Comparison of ENCODE assay signal across 31 cellular contexts in genomic region chr7:82760092-82760491, GRCh38.
A peak's percentile ranks its signal among the peaks of the same experiment; 100 is the strongest.
DNase-seq lines count a peak whose midpoint lies in the region; ATAC-seq and TF ChIP-seq lines count a peak whose summit lies in the region.
"Had no signal": no experiment of that assay in that cellular context is flagged by ENCODE, and none has a peak within 500 bp of the region (broad histone marks: within the 10 kb centered on the region; RNA-seq: fewer than 3 reads in every experiment).

No MANE protein-coding gene starts in this region.

- H3K36me3 Mint-ChIP-seq in natural killer cell, result no peaks in the 10 kb centered on the region
- H3K36me3 Mint-ChIP-seq: activated naive CD4-positive, alpha-beta T cell treated with anti-CD3 and anti-CD28 coated beads, Interleukin-2, amount 50 U/mL, for 72 hours; CD4-positive, CD25-positive, alpha-beta regulatory T cell; IgD-negative memory B cell had no signal

- H3K9ac ChIP-seq in NT2/D1 (ENCODE audit: insufficient read length, low read depth), result no peak overlapping the region

- no peak for TF ChIP-seq CTCF in natural killer cell (IDR thresholded peaks at IDR 0.05)

- no peak overlapping the region for H3K4me3 Mint-ChIP-seq in natural killer cell
- H3K4me3 Mint-ChIP-seq: CD4-positive, CD25-positive, alpha-beta regulatory T cell; IgD-negative memory B cell; neural crest cell; T-helper 2 cell treated with Interferon-gamma antibody and Interleukin-4, amounts not matched to agents 5 μg/mL and 100 μg/mL, for 36 hours had no signal

- H3K9me3 Mint-ChIP-seq in natural killer cell, result peaks cover 7 to 14% of the 10 kb centered on the region in 2 donors
- H3K9me3 Mint-ChIP-seq: neural crest cell; T-helper 2 cell treated with Interferon-gamma antibody and Interleukin-4, amounts not matched to agents 5 μg/mL and 100 μg/mL, for 36 hours had no signal

- H3K27ac Mint-ChIP-seq in natural killer cell, result no peak overlapping the region
- H3K27ac Mint-ChIP-seq: activated naive CD4-positive, alpha-beta T cell treated with anti-CD3 and anti-CD28 coated beads, Interleukin-2, amount 50 U/mL, for 72 hours; CD4-positive, CD25-positive, alpha-beta regulatory T cell; IgD-negative memory B cell; T-helper 2 cell treated with Interferon-gamma antibody and Interleukin-4, amounts not matched to agents 5 μg/mL and 100 μg/mL, for 36 hours had no signal

- H3K27me3 ChIP-seq in NT2/D1 (ENCODE audit: insufficient read depth, insufficient read length), result no peaks in the 10 kb centered on the region
- H3K27me3 ChIP-seq in iPS DF 6.9 (ENCODE audit: control insufficient read depth, insufficient read depth, low read length), result no peaks in the 10 kb centered on the region
- no peaks in the 10 kb centered on the region for H3K27me3 ChIP-seq in right cardiac atrium (ENCODE audit: control insufficient read depth, insufficient read depth)
- H3K27me3 ChIP-seq: esophagus squamous epithelium, foreskin keratinocyte, heart right ventricle, ovary, suprapubic skin, upper lobe of left lung had no signal

- H3K36me3 ChIP-seq in NT2/D1 (ENCODE audit: insufficient read depth, insufficient read length, low read length) (no peaks in the 10 kb centered on the region), iPS DF 6.9 (ENCODE audit: control insufficient read depth, insufficient read depth, low read length) (no peaks in the 10 kb centered on the region)
- H3K36me3 ChIP-seq: esophagus squamous epithelium, heart right ventricle, ovary, suprapubic skin, upper lobe of left lung had no signal

- DNase-seq in NCI-H345 (lab: John Stamatoyannopoulos, UW), result peak; percentile 2
- no peak for DNase-seq in NCI-H345 treated with DMSO at 0.1 percent for 48 hours (lab: John Stamatoyannopoulos, UW; ENCODE audit: unreplicated experiment)
- peak; percentile 30 for DNase-seq in NT2/D1 (ENCODE audit: low read depth, low spot score)
- no peak for DNase-seq in iPS DF 6.9 (ENCODE audit: low read depth, low spot score)
- DNase-seq in right cardiac atrium, result no peak
- no peak for DNase-seq in COR-L47 (lab: John Stamatoyannopoulos, UW)
- no peak for DNase-seq in natural killer cell
- no peak for DNase-seq in DMS153 treated with DMSO at 0.1 percent for 48 hours (lab: John Stamatoyannopoulos, UW; ENCODE audit: unreplicated experiment)
- DNase-seq: activated CD4-positive, alpha-beta T cell treated with anti-CD3 and anti-CD28 coated beads for 4 hours; activated CD8-positive, alpha-beta memory T cell treated with anti-CD3 and anti-CD28 coated beads for 24 hours; activated effector memory CD4-positive, alpha-beta T cell treated with Interleukin-2 at 50 U/mL for 16 hours; amygdala; CD4-positive, CD25-positive, alpha-beta regulatory T cell; esophagus squamous epithelium; foreskin keratinocyte; heart right ventricle; left colon; NCI-H1048; NCI-H187 treated with DMSO at 0.1 percent for 48 hours; NCI-H526; ovary; SHP77 treated with DMSO at 0.1 percent for 48 hours; small intestine; stimulated activated naive CD4-positive, alpha-beta T cell; upper lobe of left lung had no signal

- H3K9me3 ChIP-seq in NT2/D1 (ENCODE audit: insufficient read depth, low read length) (no peaks in the 10 kb centered on the region), iPS DF 6.9 (ENCODE audit: control insufficient read depth, insufficient read depth, low read length) (no peaks in the 10 kb centered on the region), right cardiac atrium (ENCODE audit: control insufficient read depth, low read length) (no peaks in the 10 kb centered on the region)
- H3K9me3 ChIP-seq: esophagus squamous epithelium, heart right ventricle, ovary, suprapubic skin, upper lobe of left lung had no signal

- no peaks in the 10 kb centered on the region for H3K4me1 Mint-ChIP-seq in natural killer cell
- H3K4me1 Mint-ChIP-seq: CD4-positive, CD25-positive, alpha-beta regulatory T cell; IgD-negative memory B cell; neural crest cell had no signal

- no peaks in the 10 kb centered on the region for H3K27me3 Mint-ChIP-seq in natural killer cell (ENCODE audit: low read depth in 2 of 2)
- H3K27me3 Mint-ChIP-seq: CD4-positive, CD25-positive, alpha-beta regulatory T cell; IgD-negative memory B cell had no signal

- H3K4me3 ChIP-seq in NT2/D1 (ENCODE audit: insufficient read length, low read depth), result no peak overlapping the region
- H3K4me3 ChIP-seq in iPS DF 6.9 (ENCODE audit: low read length), result no peak overlapping the region
- no peak overlapping the region for H3K4me3 ChIP-seq in right cardiac atrium (ENCODE audit: low read length)
- H3K4me3 ChIP-seq: esophagus squamous epithelium, GM12878, heart right ventricle, ovary, suprapubic skin, upper lobe of left lung had no signal

- H3K4me1 ChIP-seq in NT2/D1 (ENCODE audit: insufficient read depth, insufficient read length), result no peaks in the 10 kb centered on the region
- H3K4me1 ChIP-seq in iPS DF 6.9 (ENCODE audit: control insufficient read depth, insufficient read depth, low read length), result no peaks in the 10 kb centered on the region
- no peaks in the 10 kb centered on the region for H3K4me1 ChIP-seq in right cardiac atrium (ENCODE audit: control insufficient read depth, insufficient read depth, low read length)
- H3K4me1 ChIP-seq: esophagus squamous epithelium, heart right ventricle, suprapubic skin, upper lobe of left lung had no signal

- no peak for ATAC-seq in right cardiac atrium
- ATAC-seq in natural killer cell, result no peak
- ATAC-seq: activated naive CD4-positive, alpha-beta T cell treated with anti-CD3 and anti-CD28 coated beads, Interleukin-2, amount 50 U/mL, for 72 hours; foreskin keratinocyte; GM12878; heart right ventricle; left colon had no signal

- H3K27ac ChIP-seq in iPS DF 6.9 (ENCODE audit: low read length) (peak overlapping the region; percentile 81), right cardiac atrium (ENCODE audit: low read length) (no peak overlapping the region)
- H3K27ac ChIP-seq: esophagus squamous epithelium, foreskin keratinocyte, heart right ventricle, ovary, suprapubic skin, upper lobe of left lung had no signal

- intact Hi-C loops in right cardiac atrium (cut with DNase I), result no loop called here
- intact Hi-C loops in natural killer cell (cut with micrococcal nuclease), result no loop called here

Comparison
In these comparisons a context has a peak if more than half of its experiments do, and no peak if none do; other contexts are left out.
1. DNase-seq: peak in NCI-H345 (single experiment) and NT2/D1 (single experiment); none in NCI-H345 treated with DMSO at 0.1 percent for 48 hours (single experiment), iPS DF 6.9 (single experiment), right cardiac atrium (0 of 3), COR-L47 (single experiment), natural killer cell (single experiment) and DMS153 treated with DMSO at 0.1 percent for 48 hours (single experiment).